In genomic region chr6:130027948-130028347, GRCh38 we compare ENCODE assay signal across 9 cellular contexts. TPM values are rescaled to one million over a fixed set of nuclear protein-coding genes. Genes with fewer than 3 reads are reported as not detected.
DNase-seq lines count a peak whose midpoint lies in the region; ATAC-seq and TF ChIP-seq lines count a peak whose summit lies in the region.
"Had no signal": no experiment of that assay in that cellular context is flagged by ENCODE, and none has a peak within 500 bp of the region (broad histone marks: within the 10 kb centered on the region; RNA-seq: fewer than 3 reads in every experiment).

No MANE protein-coding gene starts in this region.

- ATAC-seq in activated CD4-positive, CD25-positive, alpha-beta regulatory T cell treated with anti-CD3 and anti-CD28 coated beads, Interleukin-2, amount 50 U/mL, for 24 hours = peak; percentile 46 to 63
- ATAC-seq in GM21737 (IDR thresholded peaks at IDR 0.05; ENCODE audit: unreplicated experiment) = peak; percentile 94
- ATAC-seq in HG03558 (IDR thresholded peaks at IDR 0.05; ENCODE audit: extremely low read depth, unreplicated experiment) = peak; percentile 65
- peak; percentile 85 to 86 for ATAC-seq in naive thymus-derived CD8-positive, alpha-beta T cell

- intact Hi-C loops in ascending aorta (cut with DNase I) = no loop called here

- DNase-seq in activated CD4-positive, CD25-positive, alpha-beta regulatory T cell treated with anti-CD3 and anti-CD28 coated beads, Interleukin-2, amount 50 U/mL, for 72 hours = no peak
- peak in 4 of 10 donors; percentile 11 to 68 (median 50) for DNase-seq in naive thymus-derived CD8-positive, alpha-beta T cell
- DNase-seq in ascending aorta (ENCODE audit: low spot score in 2 of 2) = no peak
- no peak for DNase-seq in activated gamma-delta T cell treated with Interleukin-2 at 50 U/mL for 16 hours
- no peak for DNase-seq in NK-92 treated with Interleukin-12 subunit alpha and Interleukin-12 subunit beta, amount 100 ng/mL, for 24 hours (lab: John Stamatoyannopoulos, UW)
- DNase-seq: amniotic stem cell had no signal

- H3K27ac ChIP-seq in ascending aorta = no peak overlapping the region

- H3K27me3 ChIP-seq in ascending aorta = no peaks in the 10 kb centered on the region

- no peaks in the 10 kb centered on the region for H3K36me3 ChIP-seq in ascending aorta

- no peaks in the 10 kb centered on the region for H3K4me1 ChIP-seq in ascending aorta

- peak overlapping the region; percentile 81 to 96 (median 92) for H3K27ac Mint-ChIP-seq in naive thymus-derived CD8-positive, alpha-beta T cell

- peak overlapping the region in 8 of 10 donors; percentile 50 to 75 (median 66) for H3K4me3 Mint-ChIP-seq in naive thymus-derived CD8-positive, alpha-beta T cell

- no peak overlapping the region for H3K4me3 ChIP-seq in ascending aorta

- H3K9me3 Mint-ChIP-seq in naive thymus-derived CD8-positive, alpha-beta T cell = no peaks in the 10 kb centered on the region

- H3K4me1 Mint-ChIP-seq in naive thymus-derived CD8-positive, alpha-beta T cell = peaks cover 27 to 77% (median 69%) of the 10 kb centered on the region in 4 donors

- POLR2A ChIA-PET in naive thymus-derived CD8-positive, alpha-beta T cell (lab: Charles Lee) = no interaction called here

- no peak for TF ChIP-seq CTCF in ascending aorta (IDR thresholded peaks at IDR 0.05)

- H3K27me3 Mint-ChIP-seq in naive thymus-derived CD8-positive, alpha-beta T cell = no peaks in the 10 kb centered on the region

- no peaks in the 10 kb centered on the region for H3K9me3 ChIP-seq in ascending aorta

- H3K36me3 Mint-ChIP-seq in naive thymus-derived CD8-positive, alpha-beta T cell = peaks cover 0 to 30% (median 22%) of the 10 kb centered on the region in 3 donors

RNA-seq across cellular contexts. Expression of gene L3MBTL3, which starts 9.6 kb away (rescaled TPM):
- total RNA-seq in naive thymus-derived CD8-positive, alpha-beta T cell = 10 to 100 TPM; 52.5 to 53.7 TPM
- polyA plus RNA-seq in naive thymus-derived CD8-positive, alpha-beta T cell = 1 to 10 TPM; 3.7 to 6.9 (median 4.2) TPM
- 2.0 TPM for total RNA-seq in ascending aorta

Comparison
In these comparisons a context has a peak if more than half of its experiments do, and no peak if none do; other contexts are left out.
1. RNA of gene L3MBTL3, which starts 9.6 kb away (total RNA-seq): 52.5 to 53.7 TPM in naive thymus-derived CD8-positive, alpha-beta T cell; 2.0 TPM in ascending aorta (single experiment); every median in the first group is over 10 times any median in the second.
2. Peak in every context shown above with its lines, with median percentiles within 50 percentile points of each other: ATAC-seq.